12 cellular contexts compared by ENCODE assay signal in the genomic region with DNA sequence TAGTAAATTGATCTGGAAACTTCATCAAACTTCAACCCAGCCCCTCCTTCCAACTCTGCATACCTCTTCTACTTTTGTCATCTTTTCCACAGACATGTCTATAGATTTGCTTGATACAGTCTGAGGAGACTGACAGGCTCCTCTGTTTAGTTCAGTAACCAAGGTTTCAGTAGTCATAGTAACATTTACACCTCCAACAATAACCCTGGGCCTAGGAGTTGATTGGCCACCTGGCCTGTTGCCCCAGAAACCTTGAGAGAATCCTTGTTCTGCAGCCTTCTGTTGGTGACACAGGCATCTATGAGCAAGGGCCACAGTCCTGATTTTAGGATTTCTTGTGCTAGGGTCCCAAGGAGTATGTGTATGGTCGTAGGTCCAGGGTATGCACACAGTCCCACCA. TPM values are rescaled to one million over a fixed set of nuclear protein-coding genes. Genes with fewer than 3 reads are reported as not detected.
DNase-seq lines count a peak whose midpoint lies in the region; ATAC-seq, FAIRE-seq and TF ChIP-seq lines count a peak whose summit lies in the region.
"Had no signal": no experiment of that assay in that cellular context is flagged by ENCODE, and none has a peak within 500 bp of the region (broad histone marks: within the 10 kb centered on the region; RNA-seq: fewer than 3 reads in every experiment).

A gene (minus strand): TSS at position 122 of the 400 bp plus-strand sequence. CDS start 26 bp downstream, at position 96.

- no peaks in the 10 kb centered on the region for H3K27me3 Mint-ChIP-seq in activated CD4-positive, alpha-beta memory T cell treated with anti-CD3 and anti-CD28 coated beads for 36 hours
- no peaks in the 10 kb centered on the region for H3K27me3 Mint-ChIP-seq in activated CD4-positive, alpha-beta memory T cell treated with anti-CD3 and anti-CD28 coated beads, Interleukin-2, amount 10 ng/mL, durations not matched to agents 7 days and 5 days
- H3K27me3 Mint-ChIP-seq in neural crest cell (ENCODE audit: low read depth) = no peaks in the 10 kb centered on the region

- no peak for TF ChIP-seq CTCF in GM12878 (IDR thresholded peaks at IDR 0.05 in 2 of 3, conservative IDR thresholded peaks at IDR 0.05 in 1 of 3; ENCODE audit: control insufficient read depth in 2 of 3, extremely low read depth in 1 of 3, insufficient read depth in 1 of 3, low read depth in 3 of 3, low read length in 3 of 3)
- no peak for TF ChIP-seq CTCF in neural crest cell (conservative IDR thresholded peaks at IDR 0.05)

- no peak within 1 kb of the TSS for H2AFZ ChIP-seq in GM12878 (ENCODE audit: control insufficient read depth, low read depth, low read length)

- no peak; a peak in 1 of 4 replicates for TF ChIP-seq EP300 in GM12878 (IDR thresholded peaks at IDR 0.05; ENCODE audit: borderline replicate concordance in 1 of 2, control insufficient read depth in 1 of 2, low read depth in 2 of 2, low read length in 2 of 2)

- H3K36me3 ChIP-seq in GM12878 (ENCODE audit: control insufficient read depth in 2 of 2, insufficient read depth in 2 of 2, low read length in 1 of 2) = peaks cover 2 to 16% of the 10 kb centered on the region in 2 experiments

- H3K9me3 Mint-ChIP-seq in activated CD4-positive, alpha-beta memory T cell treated with anti-CD3 and anti-CD28 coated beads for 36 hours = no peaks in the 10 kb centered on the region
- H3K9me3 Mint-ChIP-seq in activated CD4-positive, alpha-beta memory T cell treated with anti-CD3 and anti-CD28 coated beads, Interleukin-2, amount 10 ng/mL, durations not matched to agents 7 days and 5 days = no peaks in the 10 kb centered on the region
- H3K9me3 Mint-ChIP-seq in neural crest cell = no peaks in the 10 kb centered on the region

- peak within 1 kb of the TSS; percentile 86 for H3K27ac Mint-ChIP-seq in activated CD4-positive, alpha-beta memory T cell treated with anti-CD3 and anti-CD28 coated beads for 36 hours
- no peak within 1 kb of the TSS for H3K27ac Mint-ChIP-seq in activated CD4-positive, alpha-beta memory T cell treated with anti-CD3 and anti-CD28 coated beads, Interleukin-2, amount 10 ng/mL, durations not matched to agents 7 days and 5 days
- peak within 1 kb of the TSS; percentile 89 for H3K27ac Mint-ChIP-seq in neural crest cell (ENCODE audit: unreplicated experiment)

- H3K9ac ChIP-seq in GM12878 (ENCODE audit: control insufficient read depth, insufficient read depth, low read length) = no peak within 1 kb of the TSS

- peaks cover 37% of the 10 kb centered on the region for H3K36me3 Mint-ChIP-seq in activated CD4-positive, alpha-beta memory T cell treated with anti-CD3 and anti-CD28 coated beads for 36 hours
- H3K36me3 Mint-ChIP-seq in activated CD4-positive, alpha-beta memory T cell treated with anti-CD3 and anti-CD28 coated beads, Interleukin-2, amount 10 ng/mL, durations not matched to agents 7 days and 5 days (ENCODE audit: low read depth) = peaks cover 37% of the 10 kb centered on the region
- peaks cover 14% of the 10 kb centered on the region for H3K36me3 Mint-ChIP-seq in neural crest cell (ENCODE audit: low read depth)

- in situ Hi-C loops in GM12878 (cut with MboI) = no loop called here

- BruUV-seq in GM12878 (replicated peaks; lab: Mats Ljungman, UMichigan) = no TSS peak

- RAD21 ChIA-PET in GM12878 (lab: Charles Lee; ENCODE audit: unreplicated experiment) = no interaction called here

- CTCF ChIA-PET in activated CD4-positive, alpha-beta memory T cell treated with anti-CD3 and anti-CD28 coated beads for 36 hours (lab: Charles Lee) = no interaction called here
- CTCF ChIA-PET in activated CD4-positive, alpha-beta memory T cell treated with anti-CD3 and anti-CD28 coated beads, Interleukin-2, amount 10 ng/mL, durations not matched to agents 7 days and 5 days (lab: Charles Lee) = no interaction called here
- CTCF ChIA-PET in GM12878 (lab: Yijun Ruan, JAX) = no interaction called here

- FAIRE-seq in GM12878 (lab: Jason Lieb, UNC) = no peak

- H3K4me2 ChIP-seq in GM12878 (ENCODE audit: control insufficient read depth, insufficient read depth) = no peak within 1 kb of the TSS

- DNase-seq in activated CD4-positive, alpha-beta memory T cell treated with anti-CD3 and anti-CD28 coated beads for 36 hours = peak; percentile 48
- DNase-seq in activated CD4-positive, alpha-beta memory T cell treated with anti-CD3 and anti-CD28 coated beads, Interleukin-2, amount 10 ng/mL, durations not matched to agents 7 days and 5 days = no peak
- DNase-seq in M059J (ENCODE audit: low read depth) (peak; percentile 84), GM12878 (ENCODE audit: low read depth, low spot score) (no peak), neural crest cell (ENCODE audit: low read depth, low spot score) (no peak), SHP77 treated with DMSO at 0.1 percent for 48 hours (lab: John Stamatoyannopoulos, UW) (no peak)
- DNase-seq: aorta, MV-4-11, occipital lobe had no signal

- POLR2A ChIA-PET in activated CD4-positive, alpha-beta memory T cell treated with anti-CD3 and anti-CD28 coated beads for 36 hours (lab: Charles Lee) = no interaction called here
- POLR2A ChIA-PET in activated CD4-positive, alpha-beta memory T cell treated with anti-CD3 and anti-CD28 coated beads, Interleukin-2, amount 10 ng/mL, durations not matched to agents 7 days and 5 days (lab: Charles Lee) = no interaction called here
- POLR2A ChIA-PET in GM12878 (lab: Charles Lee) = no interaction called here

- no peak; the same call in 1 of the 2 replicates for TF ChIP-seq POLR2A in GM12878 (IDR thresholded peaks at IDR 0.05; ENCODE audit: low read depth, low read length)

- no peaks in the 10 kb centered on the region for H4K20me1 ChIP-seq in GM12878 (ENCODE audit: control insufficient read depth, insufficient read depth)

- no peak within 1 kb of the TSS for H3K4me3 Mint-ChIP-seq in activated CD4-positive, alpha-beta memory T cell treated with anti-CD3 and anti-CD28 coated beads for 36 hours
- no peak within 1 kb of the TSS for H3K4me3 Mint-ChIP-seq in activated CD4-positive, alpha-beta memory T cell treated with anti-CD3 and anti-CD28 coated beads, Interleukin-2, amount 10 ng/mL, durations not matched to agents 7 days and 5 days
- H3K4me3 Mint-ChIP-seq in neural crest cell = no peak within 1 kb of the TSS

- 100% methylated on average over 1 of the region's 1 CpG for WGBS in GM12878 (ENCODE audit: insufficient coverage, insufficient replicate concordance, low lambda C conversion rate, missing lambda C conversion rate)

- intact Hi-C loops in activated CD4-positive, alpha-beta memory T cell treated with anti-CD3 and anti-CD28 coated beads for 36 hours (cut with micrococcal nuclease) = no loop called here
- intact Hi-C loops in GM12878 (cut with micrococcal nuclease; ENCODE audit: unreplicated experiment) = no loop called here

- no peaks in the 10 kb centered on the region for H3K27me3 ChIP-seq in GM12878 (replicated peaks in 1 of 2; ENCODE audit: control insufficient read depth in 2 of 2, insufficient read depth in 2 of 2, low read length in 1 of 2)

- H3K79me2 ChIP-seq in GM12878 (ENCODE audit: control insufficient read depth, insufficient read depth, low read length) = no peaks in the 10 kb centered on the region

- H3K4me3 ChIP-seq in GM12878 = no peak within 1 kb of the TSS

- SMC1A ChIA-PET in GM12878 (lab: Charles Lee; ENCODE audit: uncharacterized antibody, unreplicated experiment) = no interaction called here

- H3K9me3 ChIP-seq in GM12878 (replicated peaks; ENCODE audit: control insufficient read depth, insufficient read depth, low read length) = no peaks in the 10 kb centered on the region
- H3K9me3 ChIP-seq: Caco-2 had no signal

- no peak for TF ChIP-seq RAD21 in GM12878 (IDR thresholded peaks at IDR 0.05; ENCODE audit: insufficient read depth, low read depth, low read length)

- ATAC-seq in GM12878 (peak; percentile 67), HG02981 (IDR thresholded peaks at IDR 0.05; ENCODE audit: unreplicated experiment) (no peak), GM21423 (IDR thresholded peaks at IDR 0.05; ENCODE audit: unreplicated experiment) (no peak)

- H3K4me1 ChIP-seq in GM12878 (ENCODE audit: control insufficient read depth, insufficient read depth, low read length) = no peaks in the 10 kb centered on the region
- H3K4me1 ChIP-seq: Caco-2 had no signal

- H3K27ac ChIP-seq in GM12878 (ENCODE audit: control insufficient read depth, insufficient read depth) = no peak within 1 kb of the TSS

- H3K4me1 Mint-ChIP-seq in activated CD4-positive, alpha-beta memory T cell treated with anti-CD3 and anti-CD28 coated beads for 36 hours (ENCODE audit: low read depth) = peaks cover 36% of the 10 kb centered on the region
- H3K4me1 Mint-ChIP-seq in activated CD4-positive, alpha-beta memory T cell treated with anti-CD3 and anti-CD28 coated beads, Interleukin-2, amount 10 ng/mL, durations not matched to agents 7 days and 5 days = peaks cover 17% of the 10 kb centered on the region
- H3K4me1 Mint-ChIP-seq in neural crest cell = peaks cover 16% of the 10 kb centered on the region

TF ChIP-seq in GM12878, 131 proteins besides CTCF, POLR2A, EP300 and RAD21 (continues in another document):
- TF ChIP-seq NBN (IDR thresholded peaks at IDR 0.05) (no peak), RELA (IDR thresholded peaks at IDR 0.05; ENCODE audit: borderline replicate concordance, partially characterized antibody) (no peak)

RNA-seq across cellular contexts. Expression of the gene that starts here (rescaled TPM):
- total RNA-seq in activated CD4-positive, alpha-beta memory T cell treated with anti-CD3 and anti-CD28 coated beads for 36 hours = not detected
- not detected for total RNA-seq in activated CD4-positive, alpha-beta memory T cell treated with anti-CD3 and anti-CD28 coated beads, Interleukin-2, amount 10 ng/mL, durations not matched to agents 7 days and 5 days
- total RNA-seq in M059J (2014; rRNA removed; shearing (Covaris generic)) = not detected in 2 replicates
- total RNA-seq in GM12878 (2013; cell fraction: nucleolus; rRNA removed) = not detected in 2 replicates
- not detected in 2 replicates for total RNA-seq in GM12878 (2014; rRNA removed)
- total RNA-seq in GM12878 (2014; rRNA removed; fragmentation: Illumina TruSeq; extraction: Trizol) = not detected in 2 replicates
- total RNA-seq in GM12878 (2021) = not detected in 2 replicates
- not detected for polyA plus RNA-seq in GM12878 (2011; ENCODE audit: low read depth)
- polyA plus RNA-seq in GM12878 (2011; rRNA removed) = not detected in 2 replicates
- not detected in 2 replicates for polyA plus RNA-seq in GM12878 (2011; cell fraction: cytosol; rRNA removed)
- not detected in 2 replicates for polyA plus RNA-seq in GM12878 (2011; cell fraction: nucleus; rRNA removed)
- not detected in 2 replicates for polyA plus RNA-seq in GM12878 (2012)
- not detected in 2 replicates for polyA plus RNA-seq in GM12878 (2014; fragmentation: Illumina TruSeq; extraction: Trizol)
- polyA plus RNA-seq in GM12878 (2014; fragmentation: Nextera tagmentation; extraction: Ambion mirVana) = not detected
- polyA plus RNA-seq in GM12878 (2014; rRNA removed) = not detected in 2 replicates
- not detected for polyA plus RNA-seq in GM12878 (2016; fragmentation: Nextera tagmentation; extraction: Ambion mirVana)
- not detected in 2 replicates for polyA minus RNA-seq in GM12878 (2011; rRNA and poly(A)+ RNA removed)
- not detected in 2 replicates for polyA minus RNA-seq in GM12878 (2011; cell fraction: cytosol; rRNA and poly(A)+ RNA removed)
- not detected in 2 replicates for polyA minus RNA-seq in GM12878 (2011; cell fraction: nucleus; rRNA and poly(A)+ RNA removed)
- total RNA-seq in neural crest cell = not detected in 2 replicates
- total RNA-seq: aorta, Caco-2, occipital lobe had no signal
- polyA plus RNA-seq: aorta had no signal

Comparison
In these comparisons a context has a peak if more than half of its experiments do, and no peak if none do; other contexts are left out.
1. Peak in DNase-seq in activated CD4-positive, alpha-beta memory T cell treated with anti-CD3 and anti-CD28 coated beads for 36 hours; RNA of the gene not detected or under 1 TPM.
2. Peak in DNase-seq in M059J; RNA of the gene not detected or under 1 TPM.
3. Peak in ATAC-seq in GM12878; RNA of the gene not detected or under 1 TPM.